ENCODE assay signal across 1 cellular context in the genomic region with DNA sequence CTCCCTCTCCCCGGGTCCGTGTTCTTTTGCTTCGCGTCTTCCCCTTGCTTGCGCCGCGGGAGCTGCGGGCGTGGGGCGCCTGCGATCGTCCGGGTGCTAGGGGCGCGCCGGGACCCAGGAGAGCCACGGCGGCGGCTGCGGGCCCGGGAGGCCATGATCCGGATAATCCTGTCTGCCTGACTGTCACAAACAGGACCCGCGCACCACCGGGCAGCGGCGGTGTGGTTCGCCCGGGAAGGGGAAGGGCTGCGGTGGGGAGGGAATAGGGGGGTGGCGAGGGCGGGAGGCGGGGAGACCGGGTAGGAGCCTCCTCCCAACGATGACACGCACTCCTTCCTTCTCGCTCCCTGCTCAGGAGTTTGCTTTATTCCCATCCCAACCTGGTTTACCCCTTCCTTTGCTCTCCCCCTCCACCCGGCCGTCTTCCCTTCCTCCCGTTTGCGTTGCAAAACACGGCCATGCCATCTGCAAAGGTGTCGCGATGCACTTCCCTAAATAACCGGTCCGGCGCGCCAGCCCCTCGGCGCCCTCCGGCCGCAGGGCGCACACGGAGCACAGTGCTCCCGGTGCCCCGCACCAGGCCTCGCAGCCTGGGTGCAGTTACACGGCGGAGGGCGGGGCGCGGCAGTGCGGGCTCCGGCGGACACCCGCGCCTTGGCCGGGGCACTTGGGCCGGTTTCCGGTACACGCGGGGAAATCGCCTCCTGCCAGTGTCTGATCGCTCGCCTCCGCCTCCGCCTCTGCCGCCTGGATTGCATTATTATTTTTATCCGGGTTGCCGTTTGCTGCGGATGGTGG.
A peak's percentile ranks its signal among the peaks of the same experiment; 100 is the strongest.
TF ChIP-seq lines count a peak whose summit lies in the region.

No MANE protein-coding gene starts in this region.

TF ChIP-seq in K562, 482 proteins besides CTCF, POLR2A, EP300 and RAD21 (continued from another document and continues in another):
- TF ChIP-seq SP2 (IDR thresholded peaks at IDR 0.05; ENCODE audit: extremely low read depth, low read depth, low read length, poor library complexity, severe bottlenecking) (no peak), DDX20 (tag; IDR thresholded peaks at IDR 0.05; ENCODE audit: low read depth) (no peak), ZNF263 (CRISPR knock-in tag; IDR thresholded peaks at IDR 0.05; ENCODE audit: borderline replicate concordance) (peak; percentile 85), YY1 (IDR thresholded peaks at IDR 0.05; ENCODE audit: borderline replicate concordance in 1 of 3, control insufficient read depth in 1 of 3, extremely low read depth in 1 of 3, insufficient read depth in 3 of 3, insufficient read length in 1 of 3, insufficient replicate concordance in 2 of 3, low read depth in 1 of 3, low read length in 2 of 3) (peak in 2 of 3 experiments; percentile 10 to 68), ZNF274 (IDR thresholded peaks at IDR 0.05; ENCODE audit: borderline replicate concordance, low read depth, low read length) (no peak), RBBP5 (IDR thresholded peaks at IDR 0.05; ENCODE audit: borderline replicate concordance, insufficient read depth, low read length, poor library complexity, severe bottlenecking) (peak; percentile 29), ZNF347 (CRISPR knock-in tag; IDR thresholded peaks at IDR 0.05; ENCODE audit: low read depth) (no peak), NONO (IDR thresholded peaks at IDR 0.05; ENCODE audit: low read depth in 2 of 2, low read length in 1 of 2) (0 out of 4 replicates have a peak, but pooled peaks of 1 of the 2 experiments have one; percentile 26), RB1 (IDR thresholded peaks at IDR 0.05; ENCODE audit: low read depth) (no peak), ZNF717 (CRISPR knock-in tag; IDR thresholded peaks at IDR 0.05) (no peak), NRF1 (conservative IDR thresholded peaks at IDR 0.05 in 1 of 2, IDR thresholded peaks at IDR 0.05 in 1 of 2) (peak in 1 of 2 experiments; percentile 37; a peak in 1 of 4 replicates), ATF7 (IDR thresholded peaks at IDR 0.05) (no peak), ZNF408 (CRISPR knock-in tag; IDR thresholded peaks at IDR 0.05; ENCODE audit: low read depth) (no peak), POLR3A (IDR thresholded peaks at IDR 0.05; ENCODE audit: borderline replicate concordance, extremely low read depth, insufficient read depth, insufficient read length) (no peak), POLR2AphosphoS5 (IDR thresholded peaks at IDR 0.05; ENCODE audit: control insufficient read depth, insufficient read depth, low read depth, low read length) (peak; percentile 61; the same call in 1 of the 2 replicates), FOXM1 (IDR thresholded peaks at IDR 0.05; ENCODE audit: low read depth) (no peak), FOXM1 (CRISPR knock-in tag; IDR thresholded peaks at IDR 0.05; ENCODE audit: low read depth) (no peak), SPI1 (IDR thresholded peaks at IDR 0.05; ENCODE audit: borderline replicate concordance, low read depth, low read length) (peak; percentile 87), TEAD2 (tag; IDR thresholded peaks at IDR 0.05) (no peak), ZKSCAN1 (IDR thresholded peaks at IDR 0.05; ENCODE audit: low read depth, low read length) (no peak), SAP30 (IDR thresholded peaks at IDR 0.05; ENCODE audit: borderline replicate concordance, insufficient read depth, low read depth, low read length, poor library complexity, severe bottlenecking) (peak; percentile 74), CTBP1 (IDR thresholded peaks at IDR 0.05; ENCODE audit: borderline replicate concordance) (peak; percentile 8; the same call in 1 of the 2 replicates), KAT2B (IDR thresholded peaks at IDR 0.05; ENCODE audit: low read depth, low read length) (no peak), ELF2 (CRISPR knock-in tag; IDR thresholded peaks at IDR 0.05) (0 out of 2 replicates have a peak, but pooled peaks have one; percentile 4), POLR2B (IDR thresholded peaks at IDR 0.05; ENCODE audit: low read depth, partially characterized antibody) (no peak), CEBPB (tag; IDR thresholded peaks at IDR 0.05) (0 out of 2 replicates have a peak, but pooled peaks have one; percentile 22), SP1 (CRISPR knock-in tag; IDR thresholded peaks at IDR 0.05) (peak; percentile 61; the same call in 1 of the 2 replicates), NFATC3 (IDR thresholded peaks at IDR 0.05) (no peak), RCOR1 (IDR thresholded peaks at IDR 0.05; ENCODE audit: borderline replicate concordance in 1 of 2, low read depth in 2 of 2, low read length in 2 of 2) (peak in 1 of 2 experiments; percentile 32; a peak in 1 of 4 replicates), POLR2G (IDR thresholded peaks at IDR 0.05; ENCODE audit: low read depth, low read length) (peak; percentile 76), PPARD (CRISPR knock-in tag; IDR thresholded peaks at IDR 0.05) (no peak), PYGO2 (tag; IDR thresholded peaks at IDR 0.05) (no peak), ZC3H4 (CRISPR knock-in tag; IDR thresholded peaks at IDR 0.05; ENCODE audit: borderline replicate concordance) (0 out of 2 replicates have a peak, but pooled peaks have one; percentile 18), ELF4 (CRISPR knock-in tag; IDR thresholded peaks at IDR 0.05) (no peak), SMARCE1 (IDR thresholded peaks at IDR 0.05) (no peak), RBFOX2 (IDR thresholded peaks at IDR 0.05; ENCODE audit: low read depth, low read length) (peak; percentile 79), HIVEP1 (CRISPR knock-in tag; IDR thresholded peaks at IDR 0.05) (no peak), PCBP2 (IDR thresholded peaks at IDR 0.05; ENCODE audit: low read depth, low read length, poor library complexity, severe bottlenecking) (peak; percentile 3), ETV6 (IDR thresholded peaks at IDR 0.05; ENCODE audit: borderline replicate concordance in 1 of 2, low read depth in 2 of 2, low read length in 1 of 2) (no peak), ETV6 (CRISPR knock-in tag; IDR thresholded peaks at IDR 0.05; ENCODE audit: borderline replicate concordance) (no peak)
- TF ChIP-seq, protein P1, sequence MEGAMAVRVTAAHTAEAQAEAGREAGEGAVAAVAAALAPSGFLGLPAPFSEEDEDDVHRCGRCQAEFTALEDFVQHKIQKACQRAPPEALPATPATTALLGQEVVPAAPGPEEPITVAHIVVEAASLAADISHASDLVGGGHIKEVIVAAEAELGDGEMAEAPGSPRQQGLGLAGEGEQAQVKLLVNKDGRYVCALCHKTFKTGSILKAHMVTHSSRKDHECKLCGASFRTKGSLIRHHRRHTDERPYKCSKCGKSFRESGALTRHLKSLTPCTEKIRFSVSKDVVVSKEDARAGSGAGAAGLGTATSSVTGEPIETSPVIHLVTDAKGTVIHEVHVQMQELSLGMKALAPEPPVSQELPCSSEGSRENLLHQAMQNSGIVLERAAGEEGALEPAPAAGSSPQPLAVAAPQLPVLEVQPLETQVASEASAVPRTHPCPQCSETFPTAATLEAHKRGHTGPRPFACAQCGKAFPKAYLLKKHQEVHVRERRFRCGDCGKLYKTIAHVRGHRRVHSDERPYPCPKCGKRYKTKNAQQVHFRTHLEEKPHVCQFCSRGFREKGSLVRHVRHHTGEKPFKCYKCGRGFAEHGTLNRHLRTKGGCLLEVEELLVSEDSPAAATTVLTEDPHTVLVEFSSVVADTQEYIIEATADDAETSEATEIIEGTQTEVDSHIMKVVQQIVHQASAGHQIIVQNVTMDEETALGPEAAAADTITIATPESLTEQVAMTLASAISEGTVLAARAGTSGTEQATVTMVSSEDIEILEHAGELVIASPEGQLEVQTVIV (CRISPR knock-in tag; IDR thresholded peaks at IDR 0.05; ENCODE audit: borderline replicate concordance) = no peak
- TF ChIP-seq, protein P2, sequence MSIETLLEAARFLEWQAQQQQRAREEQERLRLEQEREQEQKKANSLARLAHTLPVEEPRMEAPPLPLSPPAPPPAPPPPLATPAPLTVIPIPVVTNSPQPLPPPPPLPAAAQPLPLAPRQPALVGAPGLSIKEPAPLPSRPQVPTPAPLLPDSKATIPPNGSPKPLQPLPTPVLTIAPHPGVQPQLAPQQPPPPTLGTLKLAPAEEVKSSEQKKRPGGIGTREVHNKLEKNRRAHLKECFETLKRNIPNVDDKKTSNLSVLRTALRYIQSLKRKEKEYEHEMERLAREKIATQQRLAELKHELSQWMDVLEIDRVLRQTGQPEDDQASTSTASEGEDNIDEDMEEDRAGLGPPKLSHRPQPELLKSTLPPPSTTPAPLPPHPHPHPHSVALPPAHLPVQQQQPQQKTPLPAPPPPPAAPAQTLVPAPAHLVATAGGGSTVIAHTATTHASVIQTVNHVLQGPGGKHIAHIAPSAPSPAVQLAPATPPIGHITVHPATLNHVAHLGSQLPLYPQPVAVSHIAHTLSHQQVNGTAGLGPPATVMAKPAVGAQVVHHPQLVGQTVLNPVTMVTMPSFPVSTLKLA (conservative IDR thresholded peaks at IDR 0.05) = 0 out of 4 replicates have a peak, but pooled peaks of 1 of the 2 experiments have one; percentile 12
- TF ChIP-seq, protein P3, sequence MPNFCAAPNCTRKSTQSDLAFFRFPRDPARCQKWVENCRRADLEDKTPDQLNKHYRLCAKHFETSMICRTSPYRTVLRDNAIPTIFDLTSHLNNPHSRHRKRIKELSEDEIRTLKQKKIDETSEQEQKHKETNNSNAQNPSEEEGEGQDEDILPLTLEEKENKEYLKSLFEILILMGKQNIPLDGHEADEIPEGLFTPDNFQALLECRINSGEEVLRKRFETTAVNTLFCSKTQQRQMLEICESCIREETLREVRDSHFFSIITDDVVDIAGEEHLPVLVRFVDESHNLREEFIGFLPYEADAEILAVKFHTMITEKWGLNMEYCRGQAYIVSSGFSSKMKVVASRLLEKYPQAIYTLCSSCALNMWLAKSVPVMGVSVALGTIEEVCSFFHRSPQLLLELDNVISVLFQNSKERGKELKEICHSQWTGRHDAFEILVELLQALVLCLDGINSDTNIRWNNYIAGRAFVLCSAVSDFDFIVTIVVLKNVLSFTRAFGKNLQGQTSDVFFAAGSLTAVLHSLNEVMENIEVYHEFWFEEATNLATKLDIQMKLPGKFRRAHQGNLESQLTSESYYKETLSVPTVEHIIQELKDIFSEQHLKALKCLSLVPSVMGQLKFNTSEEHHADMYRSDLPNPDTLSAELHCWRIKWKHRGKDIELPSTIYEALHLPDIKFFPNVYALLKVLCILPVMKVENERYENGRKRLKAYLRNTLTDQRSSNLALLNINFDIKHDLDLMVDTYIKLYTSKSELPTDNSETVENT (CRISPR knock-in tag; IDR thresholded peaks at IDR 0.05) = 0 out of 2 replicates have a peak, but pooled peaks have one; percentile 41
- TF ChIP-seq, protein P4, sequence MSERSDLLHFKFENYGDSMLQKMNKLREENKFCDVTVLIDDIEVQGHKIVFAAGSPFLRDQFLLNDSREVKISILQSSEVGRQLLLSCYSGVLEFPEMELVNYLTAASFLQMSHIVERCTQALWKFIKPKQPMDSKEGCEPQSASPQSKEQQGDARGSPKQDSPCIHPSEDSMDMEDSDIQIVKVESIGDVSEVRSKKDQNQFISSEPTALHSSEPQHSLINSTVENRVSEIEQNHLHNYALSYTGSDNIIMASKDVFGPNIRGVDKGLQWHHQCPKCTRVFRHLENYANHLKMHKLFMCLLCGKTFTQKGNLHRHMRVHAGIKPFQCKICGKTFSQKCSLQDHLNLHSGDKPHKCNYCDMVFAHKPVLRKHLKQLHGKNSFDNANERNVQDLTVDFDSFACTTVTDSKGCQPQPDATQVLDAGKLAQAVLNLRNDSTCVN (CRISPR knock-in tag; IDR thresholded peaks at IDR 0.05) = no peak
- TF ChIP-seq, protein P5, sequence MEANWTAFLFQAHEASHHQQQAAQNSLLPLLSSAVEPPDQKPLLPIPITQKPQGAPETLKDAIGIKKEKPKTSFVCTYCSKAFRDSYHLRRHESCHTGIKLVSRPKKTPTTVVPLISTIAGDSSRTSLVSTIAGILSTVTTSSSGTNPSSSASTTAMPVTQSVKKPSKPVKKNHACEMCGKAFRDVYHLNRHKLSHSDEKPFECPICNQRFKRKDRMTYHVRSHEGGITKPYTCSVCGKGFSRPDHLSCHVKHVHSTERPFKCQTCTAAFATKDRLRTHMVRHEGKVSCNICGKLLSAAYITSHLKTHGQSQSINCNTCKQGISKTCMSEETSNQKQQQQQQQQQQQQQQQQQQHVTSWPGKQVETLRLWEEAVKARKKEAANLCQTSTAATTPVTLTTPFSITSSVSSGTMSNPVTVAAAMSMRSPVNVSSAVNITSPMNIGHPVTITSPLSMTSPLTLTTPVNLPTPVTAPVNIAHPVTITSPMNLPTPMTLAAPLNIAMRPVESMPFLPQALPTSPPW (CRISPR knock-in tag; IDR thresholded peaks at IDR 0.05) = peak; percentile 87
- TF ChIP-seq, protein P6, sequence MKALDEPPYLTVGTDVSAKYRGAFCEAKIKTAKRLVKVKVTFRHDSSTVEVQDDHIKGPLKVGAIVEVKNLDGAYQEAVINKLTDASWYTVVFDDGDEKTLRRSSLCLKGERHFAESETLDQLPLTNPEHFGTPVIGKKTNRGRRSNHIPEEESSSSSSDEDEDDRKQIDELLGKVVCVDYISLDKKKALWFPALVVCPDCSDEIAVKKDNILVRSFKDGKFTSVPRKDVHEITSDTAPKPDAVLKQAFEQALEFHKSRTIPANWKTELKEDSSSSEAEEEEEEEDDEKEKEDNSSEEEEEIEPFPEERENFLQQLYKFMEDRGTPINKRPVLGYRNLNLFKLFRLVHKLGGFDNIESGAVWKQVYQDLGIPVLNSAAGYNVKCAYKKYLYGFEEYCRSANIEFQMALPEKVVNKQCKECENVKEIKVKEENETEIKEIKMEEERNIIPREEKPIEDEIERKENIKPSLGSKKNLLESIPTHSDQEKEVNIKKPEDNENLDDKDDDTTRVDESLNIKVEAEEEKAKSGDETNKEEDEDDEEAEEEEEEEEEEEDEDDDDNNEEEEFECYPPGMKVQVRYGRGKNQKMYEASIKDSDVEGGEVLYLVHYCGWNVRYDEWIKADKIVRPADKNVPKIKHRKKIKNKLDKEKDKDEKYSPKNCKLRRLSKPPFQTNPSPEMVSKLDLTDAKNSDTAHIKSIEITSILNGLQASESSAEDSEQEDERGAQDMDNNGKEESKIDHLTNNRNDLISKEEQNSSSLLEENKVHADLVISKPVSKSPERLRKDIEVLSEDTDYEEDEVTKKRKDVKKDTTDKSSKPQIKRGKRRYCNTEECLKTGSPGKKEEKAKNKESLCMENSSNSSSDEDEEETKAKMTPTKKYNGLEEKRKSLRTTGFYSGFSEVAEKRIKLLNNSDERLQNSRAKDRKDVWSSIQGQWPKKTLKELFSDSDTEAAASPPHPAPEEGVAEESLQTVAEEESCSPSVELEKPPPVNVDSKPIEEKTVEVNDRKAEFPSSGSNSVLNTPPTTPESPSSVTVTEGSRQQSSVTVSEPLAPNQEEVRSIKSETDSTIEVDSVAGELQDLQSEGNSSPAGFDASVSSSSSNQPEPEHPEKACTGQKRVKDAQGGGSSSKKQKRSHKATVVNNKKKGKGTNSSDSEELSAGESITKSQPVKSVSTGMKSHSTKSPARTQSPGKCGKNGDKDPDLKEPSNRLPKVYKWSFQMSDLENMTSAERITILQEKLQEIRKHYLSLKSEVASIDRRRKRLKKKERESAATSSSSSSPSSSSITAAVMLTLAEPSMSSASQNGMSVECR (CRISPR knock-in tag; IDR thresholded peaks at IDR 0.05) = 0 out of 2 replicates have a peak, but pooled peaks have one; percentile 40
- TF ChIP-seq, protein P7, sequence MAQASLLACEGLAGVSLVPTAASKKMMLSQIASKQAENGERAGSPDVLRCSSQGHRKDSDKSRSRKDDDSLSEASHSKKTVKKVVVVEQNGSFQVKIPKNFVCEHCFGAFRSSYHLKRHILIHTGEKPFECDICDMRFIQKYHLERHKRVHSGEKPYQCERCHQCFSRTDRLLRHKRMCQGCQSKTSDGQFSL (CRISPR knock-in tag; IDR thresholded peaks at IDR 0.05) = no peak
- TF ChIP-seq, protein P7 (tag; IDR thresholded peaks at IDR 0.05) = peak in 1 of 2 experiments; percentile 24; a peak in 1 of 4 replicates
